26 cellular contexts compared by ENCODE assay signal in genomic region chr3:105842943-105843342, GRCh38. TPM values are rescaled to one million over a fixed set of nuclear protein-coding genes. Genes with fewer than 3 reads are reported as not detected.
DNase-seq lines count a peak whose midpoint lies in the region; ATAC-seq, FAIRE-seq and TF ChIP-seq lines count a peak whose summit lies in the region.
"Had no signal": no experiment of that assay in that cellular context is flagged by ENCODE, and none has a peak within 500 bp of the region (broad histone marks: within the 10 kb centered on the region; RNA-seq: fewer than 3 reads in every experiment).

No MANE protein-coding gene starts in this region.

- no peak overlapping the region for H2BK20ac ChIP-seq in IMR-90 (ENCODE audit: low read depth, low read length)

- in situ Hi-C loops in IMR-90 (cut with MboI; ENCODE audit: low sequenced_read_pairs): no loop called here

- H4K20me1 ChIP-seq in IMR-90 (ENCODE audit: insufficient read depth, low read length): no peaks in the 10 kb centered on the region
- peaks cover 5% of the 10 kb centered on the region for H4K20me1 ChIP-seq in astrocyte (ENCODE audit: insufficient read depth, low read length)

- H3K36me3 ChIP-seq in BE2C (peaks cover 6% of the 10 kb centered on the region; the same call in 1 of the 2 replicates), IMR-90 (ENCODE audit: control insufficient read depth, insufficient read depth, low read length) (no peaks in the 10 kb centered on the region), astrocyte (ENCODE audit: insufficient read depth, low read length) (peaks cover 17% of the 10 kb centered on the region), right lobe of liver (no peaks in the 10 kb centered on the region), mucosa of descending colon (ENCODE audit: low read depth) (no peaks in the 10 kb centered on the region)
- H3K36me3 ChIP-seq: neutrophil had no signal

- H3K27me3 Mint-ChIP-seq in astrocyte (ENCODE audit: low read depth, unreplicated experiment) (no peaks in the 10 kb centered on the region), WTC11 (ENCODE audit: low read depth) (no peaks in the 10 kb centered on the region; the same call in 1 of the 2 replicates)
- H3K27me3 Mint-ChIP-seq: activated CD4-positive, alpha-beta memory T cell treated with anti-CD3 and anti-CD28 coated beads for 36 hours; naive B cell had no signal

- H3K9me3 Mint-ChIP-seq in astrocyte (ENCODE audit: unreplicated experiment) (no peaks in the 10 kb centered on the region), WTC11 (no peaks in the 10 kb centered on the region)
- H3K9me3 Mint-ChIP-seq: activated CD4-positive, alpha-beta memory T cell treated with anti-CD3 and anti-CD28 coated beads for 36 hours; immature natural killer cell; naive B cell had no signal

- H3K9ac ChIP-seq in IMR-90 (ENCODE audit: low read depth, low read length): no peak overlapping the region
- no peak overlapping the region for H3K9ac ChIP-seq in astrocyte (ENCODE audit: low read length)

- H2AFZ ChIP-seq in IMR-90 (replicated peaks; ENCODE audit: low read length, poor library complexity): no peak overlapping the region
- no peak overlapping the region for H2AFZ ChIP-seq in astrocyte (ENCODE audit: low read depth, low read length)

- no peak overlapping the region for H4K8ac ChIP-seq in IMR-90 (ENCODE audit: low read depth in 2 of 2, low read length in 2 of 2)

- H3K4me3 ChIP-seq in BE2C (ENCODE audit: low read depth, low read length) (no peak overlapping the region), IMR-90 (ENCODE audit: insufficient read depth, low read depth, low read length) (no peak overlapping the region), astrocyte (ENCODE audit: insufficient read depth, low read depth, low read length) (no peak overlapping the region), right lobe of liver (no peak overlapping the region), mucosa of descending colon (no peak overlapping the region)
- H3K4me3 ChIP-seq: dorsolateral prefrontal cortex, tibial nerve had no signal

- no peak overlapping the region for H3K14ac ChIP-seq in IMR-90 (replicated peaks; ENCODE audit: low read depth, low read length)

- H4K91ac ChIP-seq in IMR-90 (ENCODE audit: insufficient read depth, low read depth, low read length): no peak overlapping the region

- CTCF ChIA-PET in IMR-90 (lab: Yijun Ruan, JAX): no interaction called here
- CTCF ChIA-PET in WTC11 (lab: Charles Lee): no interaction called here

- WGBS in IMR-90 (ENCODE audit: extremely low coverage in 2 of 2, insufficient read length in 1 of 2), 2 experiments: 0% methylated on average over 1 of the region's 2 CpGs; no CpG with 5 or more reads in 1 of the 2 experiments
- 28% methylated on average over 2 of the region's 2 CpGs for whole genome bisulfite sequencing in right lobe of liver (ENCODE audit: insufficient coverage, low coverage, low lambda C conversion rate, missing lambda C conversion rate)

- no peak for TF ChIP-seq RAD21 in IMR-90 (IDR thresholded peaks at IDR 0.05; ENCODE audit: low read length)

- no peak overlapping the region for H3K4ac ChIP-seq in IMR-90 (ENCODE audit: low read depth, low read length)

- DNase-seq in BE2C (peak; percentile 55), IMR-90 (peak; percentile 62), astrocyte (ENCODE audit: low read depth) (peak; percentile 47), right lobe of liver (peak in 1 of 3 donors; percentile 59), mucosa of descending colon (no peak), WTC11 (ENCODE audit: low spot score) (no peak)
- DNase-seq in effector CD4-positive, alpha-beta T cell: no peak
- DNase-seq: ACHN; activated CD4-positive, alpha-beta memory T cell treated with anti-CD3 and anti-CD28 coated beads for 36 hours; activated CD4-positive, alpha-beta T cell treated with anti-CD3 and anti-CD28 coated beads for 1 hour; activated naive CD4-positive, alpha-beta T cell treated with Interleukin-2 at 50 U/mL for 16 hours; DMS153; dorsolateral prefrontal cortex; immature natural killer cell; left colon; naive B cell; NCI-H1048; SHP77 treated with DMSO at 0.1 percent for 48 hours; stimulated activated CD4-positive, alpha-beta T cell treated with anti-CD3 and anti-CD28 coated beads, Interleukin-4, amount 100 ng/mL, for 24 hours had no signal

- POLR2A ChIA-PET in IMR-90 (lab: Charles Lee; ENCODE audit: unreplicated experiment): no interaction called here
- POLR2A ChIA-PET in WTC11 (lab: Charles Lee): no interaction called here

- intact Hi-C loops in IMR-90 (cut with micrococcal nuclease): no loop called here
- intact Hi-C loops in right lobe of liver (cut with DNase I): no loop called here
- intact Hi-C loops in mucosa of descending colon (cut with DNase I, micrococcal nuclease): no loop called here

- H3K9me3 ChIP-seq in BE2C (no peaks in the 10 kb centered on the region), IMR-90 (ENCODE audit: control insufficient read depth, insufficient read depth, low read length) (no peaks in the 10 kb centered on the region), astrocyte (ENCODE audit: insufficient read depth, low read depth, low read length) (no peaks in the 10 kb centered on the region), right lobe of liver (no peaks in the 10 kb centered on the region), mucosa of descending colon (no peaks in the 10 kb centered on the region)
- H3K9me3 ChIP-seq: neutrophil, tibial nerve had no signal

- peaks cover 47% of the 10 kb centered on the region for H3K79me2 ChIP-seq in astrocyte (ENCODE audit: insufficient read depth, low read length)

- H3K27ac Mint-ChIP-seq in astrocyte (ENCODE audit: unreplicated experiment) (no peak overlapping the region), WTC11 (no peak overlapping the region)
- H3K27ac Mint-ChIP-seq: activated CD4-positive, alpha-beta memory T cell treated with anti-CD3 and anti-CD28 coated beads for 36 hours had no signal

- dilution Hi-C loops in IMR-90 (cut with HindIII; ENCODE audit: low sequenced_read_pairs, unreplicated experiment): no loop called here

- FAIRE-seq in astrocyte (lab: Jason Lieb, UNC): no peak
- FAIRE-seq: endothelial cell of umbilical vein, GM12892 had no signal

- no peak overlapping the region for H3K4me3 Mint-ChIP-seq in astrocyte (ENCODE audit: unreplicated experiment)
- no peak overlapping the region for H3K4me3 Mint-ChIP-seq in WTC11
- H3K4me3 Mint-ChIP-seq: activated CD4-positive, alpha-beta memory T cell treated with anti-CD3 and anti-CD28 coated beads for 36 hours; immature natural killer cell; naive B cell had no signal

- H3K4me1 ChIP-seq in BE2C (peaks cover 27% of the 10 kb centered on the region), IMR-90 (ENCODE audit: control insufficient read depth, insufficient read depth, low read length) (peaks cover 4% of the 10 kb centered on the region; the same call in 1 of the 2 replicates), astrocyte (ENCODE audit: insufficient read depth, low read length) (peaks cover 4% of the 10 kb centered on the region), right lobe of liver (peaks cover 0 to 25% (median 3%) of the 10 kb centered on the region in 4 donors), mucosa of descending colon (ENCODE audit: low read depth) (no peaks in the 10 kb centered on the region)

- no peak overlapping the region for H4K5ac ChIP-seq in IMR-90 (ENCODE audit: low read depth, low read length)

- no peak overlapping the region for H3K18ac ChIP-seq in IMR-90 (ENCODE audit: low read depth, low read length)

- no peak overlapping the region for H3K23ac ChIP-seq in IMR-90 (ENCODE audit: low read depth, low read length)

- no TSS peak for BruUV-seq in IMR-90 (replicated peaks; lab: Mats Ljungman, UMichigan)

- peaks cover 7 to 9% of the 10 kb centered on the region in 2 experiments; a peak in 2 of 4 replicates for H3K79me1 ChIP-seq in IMR-90 (ENCODE audit: low read depth in 1 of 2, low read length in 2 of 2)

- ATAC-seq in IMR-90 (ENCODE audit: low read depth) (peak; percentile 62; the same call in 1 of the 2 replicates), right lobe of liver (peak; percentile 91 to 93 (median 92)), mucosa of descending colon (no peak), WTC11 (no peak)
- ATAC-seq: HCT116, left colon, Panc1, sciatic nerve had no signal

- no peak overlapping the region for H2AK5ac ChIP-seq in IMR-90 (ENCODE audit: low read depth, low read length)

- H3K56ac ChIP-seq in IMR-90 (ENCODE audit: extremely low read depth, insufficient read depth, low read length): no peak overlapping the region

- H3K4me1 Mint-ChIP-seq in astrocyte (ENCODE audit: low read depth, unreplicated experiment) (peaks cover 35% of the 10 kb centered on the region), WTC11 (peaks cover 27% of the 10 kb centered on the region)

- H2BK15ac ChIP-seq in IMR-90 (ENCODE audit: low read depth, low read length): no peak overlapping the region

- H3K27me3 ChIP-seq in BE2C (no peaks in the 10 kb centered on the region), IMR-90 (ENCODE audit: control insufficient read depth, insufficient read depth, low read length) (no peaks in the 10 kb centered on the region), astrocyte (ENCODE audit: insufficient read depth, low read length) (no peaks in the 10 kb centered on the region), right lobe of liver (no peaks in the 10 kb centered on the region)
- H3K27me3 ChIP-seq: dorsolateral prefrontal cortex, neutrophil, tibial nerve had no signal

- no peak overlapping the region for H2AK9ac ChIP-seq in IMR-90 (replicated peaks; ENCODE audit: low read depth, low read length, poor library complexity)

- H3K4me2 ChIP-seq in IMR-90 (ENCODE audit: low read depth, low read length): no peak overlapping the region
- no peak overlapping the region for H3K4me2 ChIP-seq in astrocyte (ENCODE audit: low read length)

- H3K27ac ChIP-seq in IMR-90 (ENCODE audit: insufficient read depth, low read length) (no peak overlapping the region), astrocyte (ENCODE audit: low read depth, low read length) (no peak overlapping the region), right lobe of liver (peak overlapping the region in 2 of 3 donors; percentile 35 to 55)
- H3K27ac ChIP-seq: dorsolateral prefrontal cortex, neutrophil had no signal

- no peaks in the 10 kb centered on the region; the same call in 1 of the 2 replicates for H3K9me1 ChIP-seq in IMR-90 (ENCODE audit: insufficient read depth, low read length)

- H3K36me3 Mint-ChIP-seq in astrocyte (ENCODE audit: low read depth, unreplicated experiment): peaks cover 6% of the 10 kb centered on the region
- H3K36me3 Mint-ChIP-seq in WTC11: peaks cover 11% of the 10 kb centered on the region

- TF ChIP-seq POLR2A in IMR-90 (IDR thresholded peaks at IDR 0.05; ENCODE audit: low read depth, low read length): no peak
- no peak for TF ChIP-seq POLR2A in right lobe of liver (IDR thresholded peaks at IDR 0.05)

- no peak for TF ChIP-seq CTCF in BE2C (IDR thresholded peaks at IDR 0.05; ENCODE audit: low read depth, low read length)
- TF ChIP-seq CTCF in IMR-90 (conservative IDR thresholded peaks at IDR 0.05; ENCODE audit: low read depth, low read length): no peak
- TF ChIP-seq CTCF in astrocyte (IDR thresholded peaks at IDR 0.05; ENCODE audit: insufficient read depth, low read depth, low read length): no peak
- no peak for TF ChIP-seq CTCF in right lobe of liver (IDR thresholded peaks at IDR 0.05)
- TF ChIP-seq CTCF in mucosa of descending colon (IDR thresholded peaks at IDR 0.05): no peak
- no peak for TF ChIP-seq CTCF in WTC11 (IDR thresholded peaks at IDR 0.05)

- no peak overlapping the region for H2BK5ac ChIP-seq in IMR-90 (ENCODE audit: low read depth, low read length, poor library complexity, severe bottlenecking)

- no peak overlapping the region for H2BK120ac ChIP-seq in IMR-90 (ENCODE audit: low read depth, low read length)

RNA-seq across cellular contexts. Expression of gene CBLB, which starts 25.9 kb away (rescaled TPM):
- polyA plus RNA-seq in BE2C (2012; ENCODE audit: insufficient read depth, insufficient read length, low read depth): 16.5 TPM
- 20.1 and 28.6 TPM in 2 replicates for total RNA-seq in IMR-90 (2012; rRNA removed)
- 10.1 and 10.2 TPM in 2 replicates for polyA plus RNA-seq in IMR-90 (2012; rRNA removed)
- 2.7 and 5.9 TPM in 2 replicates for polyA plus RNA-seq in IMR-90 (2012; cell fraction: cytosol; rRNA removed)
- polyA plus RNA-seq in IMR-90 (2012; cell fraction: nucleus; rRNA removed; ENCODE audit: low replicate concordance): 7.1 and 45.1 TPM in 2 replicates
- total RNA-seq in astrocyte: 45.9 and 48.0 TPM in 2 replicates
- 10 to 100 TPM in 5 of 6 experiments, 1 to 10 TPM in 1; 9.4 to 21.4 (median 18.2) TPM for total RNA-seq in right lobe of liver
- total RNA-seq in mucosa of descending colon: 10 to 100 TPM; 41.7 to 52.2 (median 51.0) TPM
- total RNA-seq in WTC11 (2021): 19.8 to 20.3 TPM (median 19.8 TPM) in 3 replicates

Comparison
In these comparisons a context has a peak if more than half of its experiments do, and no peak if none do; other contexts are left out.
1. DNase-seq: peak in BE2C (single experiment), IMR-90 (single experiment) and astrocyte (single experiment); none in effector CD4-positive, alpha-beta T cell (single experiment), mucosa of descending colon (0 of 3) and WTC11 (single experiment).
2. ATAC-seq: peak in IMR-90 (single experiment) and right lobe of liver (4 of 4); none in mucosa of descending colon (single experiment) and WTC11 (single experiment).
3. H3K27ac ChIP-seq: peak in right lobe of liver (2 of 3); none in IMR-90 (single experiment) and astrocyte (single experiment).